Comparison of ENCODE assay signal across 25 cellular contexts in the genomic region with DNA sequence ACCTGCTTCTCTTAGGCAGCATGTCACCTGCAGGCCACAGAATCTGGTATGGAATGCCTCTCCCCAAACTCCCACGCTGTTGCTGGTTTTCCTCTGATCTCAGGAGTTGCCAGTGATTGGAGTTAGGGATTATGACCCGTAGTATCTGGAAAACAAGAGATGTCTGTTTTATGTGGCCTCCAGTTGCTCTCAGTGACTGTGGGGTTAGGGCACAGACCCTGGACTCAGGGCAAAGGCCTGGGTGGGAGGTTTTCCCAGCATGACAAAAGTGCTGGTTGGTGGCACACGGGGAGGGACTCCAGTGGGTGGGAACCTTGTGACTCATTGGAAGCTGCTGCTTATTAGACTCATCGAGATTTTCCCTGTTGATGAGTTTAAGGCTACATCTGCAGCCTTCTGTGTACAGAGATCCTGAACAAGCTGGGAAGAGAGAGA. TPM values are rescaled to one million over a fixed set of nuclear protein-coding genes. Genes with fewer than 3 reads are reported as not detected.
DNase-seq lines count a peak whose midpoint lies in the region; ATAC-seq and TF ChIP-seq lines count a peak whose summit lies in the region.
"Had no signal": no experiment of that assay in that cellular context is flagged by ENCODE, and none has a peak within 500 bp of the region (broad histone marks: within the 10 kb centered on the region; RNA-seq: fewer than 3 reads in every experiment).

A gene with protein sequence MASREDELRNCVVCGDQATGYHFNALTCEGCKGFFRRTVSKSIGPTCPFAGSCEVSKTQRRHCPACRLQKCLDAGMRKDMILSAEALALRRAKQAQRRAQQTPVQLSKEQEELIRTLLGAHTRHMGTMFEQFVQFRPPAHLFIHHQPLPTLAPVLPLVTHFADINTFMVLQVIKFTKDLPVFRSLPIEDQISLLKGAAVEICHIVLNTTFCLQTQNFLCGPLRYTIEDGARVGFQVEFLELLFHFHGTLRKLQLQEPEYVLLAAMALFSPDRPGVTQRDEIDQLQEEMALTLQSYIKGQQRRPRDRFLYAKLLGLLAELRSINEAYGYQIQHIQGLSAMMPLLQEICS (minus strand): TSS at position 165 of the 435 bp plus-strand sequence. CDS start 1,638 bp downstream, outside the sequence.

- H3K4me1 Mint-ChIP-seq in nephron progenitor cell, result peaks cover 13% of the 10 kb centered on the region
- H3K4me1 Mint-ChIP-seq: activated naive CD8-positive, alpha-beta T cell treated with anti-CD3 and anti-CD28 coated beads, Interleukin-2, amount 50 U/mL, for 24 hours had no signal

- TF ChIP-seq CTCF in Peyer's patch (IDR thresholded peaks at IDR 0.05), result no peak
- TF ChIP-seq CTCF in nephron progenitor cell (IDR thresholded peaks at IDR 0.05), result no peak

- H3K9me3 Mint-ChIP-seq in nephron progenitor cell, result no peaks in the 10 kb centered on the region
- H3K9me3 Mint-ChIP-seq: activated naive CD8-positive, alpha-beta T cell treated with anti-CD3 and anti-CD28 coated beads, Interleukin-2, amount 50 U/mL, for 24 hours had no signal

- no peaks in the 10 kb centered on the region for H3K27me3 ChIP-seq in Peyer's patch
- H3K27me3 ChIP-seq: BLaER1 had no signal

- peak within 1 kb of the TSS in 1 of 4 donors; percentile 43 for H3K27ac ChIP-seq in Peyer's patch
- H3K27ac ChIP-seq: BLaER1, psoas muscle had no signal

- ATAC-seq in esophagus mucosa (peak; percentile 16), GM19395 (IDR thresholded peaks at IDR 0.05; ENCODE audit: unreplicated experiment) (no peak)
- ATAC-seq: activated naive CD8-positive, alpha-beta T cell treated with anti-CD3 and anti-CD28 coated beads, Interleukin-2, amount 50 U/mL, for 24 hours; psoas muscle had no signal

- H3K27ac Mint-ChIP-seq in nephron progenitor cell, result peak within 1 kb of the TSS; percentile 87
- H3K27ac Mint-ChIP-seq: activated naive CD8-positive, alpha-beta T cell treated with anti-CD3 and anti-CD28 coated beads, Interleukin-2, amount 50 U/mL, for 24 hours had no signal

- TF ChIP-seq POLR2A in Peyer's patch (IDR thresholded peaks at IDR 0.05), result no peak

- no peaks in the 10 kb centered on the region for H3K4me1 ChIP-seq in Peyer's patch
- H3K4me1 ChIP-seq: BLaER1, psoas muscle had no signal

- H3K27me3 Mint-ChIP-seq in nephron progenitor cell (ENCODE audit: low read depth, poor library complexity), result peaks cover 34% of the 10 kb centered on the region

- H3K4me3 ChIP-seq in Peyer's patch, result peak within 1 kb of the TSS in 1 of 4 donors; percentile 27
- H3K4me3 ChIP-seq: BLaER1, lung, psoas muscle had no signal

- DNase-seq in AG20443 (ENCODE audit: low spot score), result peak; percentile 58
- peak in 2 of 3 donors; percentile 74 to 82 for DNase-seq in Peyer's patch
- DNase-seq in nephron progenitor cell, result no peak
- DNase-seq in dedifferentiated amniotic fluid mesenchymal stem cell (ENCODE audit: extremely low spot score), result no peak
- no peak for DNase-seq in NCI-H1694 (lab: John Stamatoyannopoulos, UW)
- no peak for DNase-seq in T-helper 2 cell
- DNase-seq: activated CD4-positive, CD25-positive, alpha-beta regulatory T cell treated with anti-CD3 and anti-CD28 coated beads, Interleukin-2, amount 50 U/mL, for 72 hours; activated CD8-positive, alpha-beta memory T cell treated with anti-CD3 and anti-CD28 coated beads for 24 hours; activated gamma-delta T cell treated with Interleukin-2 at 50 U/mL for 16 hours; activated naive CD8-positive, alpha-beta T cell treated with anti-CD3 and anti-CD28 coated beads, Interleukin-2, amount 50 U/mL, for 24 hours; activated T-cell treated with anti-CD3 and anti-CD28 coated beads, Interleukin-2, amount 50 U/mL, for 1 hour; COR-L47; DMS79; effector CD8-positive, alpha-beta T cell; NCI-H2081; NCI-H226; NCI-H748 treated with DMSO at 0.1 percent for 48 hours; psoas muscle; SHP77 had no signal

- H3K4me3 Mint-ChIP-seq in nephron progenitor cell, result no peak within 1 kb of the TSS
- H3K4me3 Mint-ChIP-seq: activated naive CD8-positive, alpha-beta T cell treated with anti-CD3 and anti-CD28 coated beads, Interleukin-2, amount 50 U/mL, for 24 hours had no signal

- H3K36me3 ChIP-seq in Peyer's patch, result no peaks in the 10 kb centered on the region
- H3K36me3 ChIP-seq: BLaER1 had no signal

- H3K9me3 ChIP-seq in Peyer's patch, result no peaks in the 10 kb centered on the region
- H3K9me3 ChIP-seq: BLaER1, psoas muscle had no signal

- H3K36me3 Mint-ChIP-seq in nephron progenitor cell (ENCODE audit: low read depth), result no peaks in the 10 kb centered on the region

RNA-seq across cellular contexts. Expression of the gene that starts here (rescaled TPM):
- total RNA-seq in Peyer's patch (1 to 10 TPM in 1 of 4 donors, not detected in 3; 3.2 TPM), esophagus mucosa (not detected)
- total RNA-seq: A673, lung, psoas muscle, ureter had no signal

Comparison
In these comparisons a context has a peak if more than half of its experiments do, and no peak if none do; other contexts are left out.
1. Peak in ATAC-seq in esophagus mucosa; RNA of the gene not detected or under 1 TPM.
2. DNase-seq: peak in AG20443 (single experiment) and Peyer's patch (2 of 3); none in nephron progenitor cell (single experiment), dedifferentiated amniotic fluid mesenchymal stem cell (single experiment), NCI-H1694 (single experiment) and T-helper 2 cell (0 of 5).